ENCODE assay signal across 18 cellular contexts in the genomic region with DNA sequence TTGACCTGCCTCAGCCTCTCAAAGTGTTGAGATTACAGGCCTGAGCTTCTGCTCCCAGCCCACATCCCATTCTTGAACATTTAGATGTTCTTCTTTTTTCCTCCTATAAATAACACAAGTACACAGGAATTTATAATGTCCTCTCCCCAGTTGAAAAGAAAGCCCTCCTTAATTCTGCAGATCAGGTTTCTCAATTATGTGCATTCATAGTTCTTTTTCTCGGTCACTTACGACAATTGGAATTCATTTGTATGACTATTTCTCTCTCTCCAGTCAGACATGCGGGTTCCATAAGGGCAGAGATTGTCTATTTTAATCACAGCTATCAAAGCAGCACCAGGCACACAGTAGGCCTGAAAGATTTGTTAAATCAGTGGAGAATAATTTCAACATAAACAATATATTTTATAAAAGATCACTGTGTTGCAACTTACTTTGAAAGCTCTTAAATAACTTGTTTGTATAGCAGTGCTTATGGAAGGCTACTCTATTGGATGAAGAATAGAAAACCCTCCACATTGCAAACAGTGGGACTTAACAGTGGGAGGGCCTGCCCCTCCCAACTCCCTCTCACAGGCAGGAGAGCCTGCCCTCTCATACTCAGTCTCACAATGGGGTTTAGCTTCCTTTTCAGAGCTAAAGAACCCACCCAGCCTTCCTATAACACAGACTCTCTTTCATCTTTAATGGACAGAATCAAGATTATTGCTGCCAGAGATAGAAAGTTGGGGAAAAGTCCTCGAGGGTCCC.
DNase-seq lines count a peak whose midpoint lies in the region; ATAC-seq and TF ChIP-seq lines count a peak whose summit lies in the region.
"Had no signal": no experiment of that assay in that cellular context is flagged by ENCODE, and none has a peak within 500 bp of the region (broad histone marks: within the 10 kb centered on the region; RNA-seq: fewer than 3 reads in every experiment).

No MANE protein-coding gene starts in this region.

- no peaks in the 10 kb centered on the region for H3K9me3 ChIP-seq in breast epithelium
- H3K9me3 ChIP-seq: body of pancreas, mucosa of descending colon, thyroid gland had no signal

- H3K36me3 Mint-ChIP-seq in MCF 10A (ENCODE audit: insufficient read depth, unreplicated experiment) (peaks cover 18% of the 10 kb centered on the region), type B pancreatic cell (no peaks in the 10 kb centered on the region)

- no TSS peak for BruUV-seq in MCF 10A (replicated peaks; lab: Mats Ljungman, UMichigan)

- no peaks in the 10 kb centered on the region for H3K27me3 ChIP-seq in breast epithelium
- H3K27me3 ChIP-seq: body of pancreas, thyroid gland had no signal

- no peaks in the 10 kb centered on the region for H3K4me1 ChIP-seq in breast epithelium

- H3K27ac Mint-ChIP-seq in MCF 10A (ENCODE audit: low read depth, unreplicated experiment) (peak overlapping the region; percentile 55), type B pancreatic cell (peak overlapping the region; percentile 1)

- DNase-seq in MCF 10A (ENCODE audit: unreplicated experiment) (no peak), breast epithelium (ENCODE audit: low spot score in 2 of 2) (no peak), OCI-M1 (lab: John Stamatoyannopoulos, UW) (peak; percentile 28), foreskin melanocyte (peak; percentile 14), type B pancreatic cell (ENCODE audit: extremely low spot score, unreplicated experiment) (no peak), pons (ENCODE audit: low spot score) (no peak), NCI-H526 treated with DMSO at 0.1 percent for 48 hours (lab: John Stamatoyannopoulos, UW) (no peak)
- DNase-seq: activated CD8-positive, alpha-beta memory T cell treated with anti-CD3 and anti-CD28 coated beads for 24 hours; activated gamma-delta T cell treated with Interleukin-2 at 50 U/mL for 16 hours; body of pancreas; effector CD4-positive, alpha-beta T cell; mucosa of descending colon; NCI-H774; SHP77; stimulated activated CD4-positive, alpha-beta T cell treated with anti-CD3 and anti-CD28 coated beads, Interleukin-1b, Interleukin-23, amount 100 ng/mL, for 48 hours; stimulated activated CD8-positive, alpha-beta memory T cell treated with anti-CD3 and anti-CD28 coated beads, Interleukin-4, amount 100 ng/mL, for 48 hours; thyroid gland had no signal

- CTCF ChIA-PET in MCF 10A (lab: Yijun Ruan, JAX) = interaction anchor here (0.6 to 2.8 kb wide), 14 partner anchors 8 to 277 kb away, joined by 3 to 12 read pairs (median 4); no protein-coding TSS in a partner anchor

- POLR2A ChIA-PET in MCF 10A (lab: Yijun Ruan, JAX) = interaction anchor here (1.7 to 1.9 kb wide), 2 partner anchors 99 to 166 kb away, joined by 4 to 10 read pairs; no protein-coding TSS in a partner anchor

- no peak for ATAC-seq in HG03432 (IDR thresholded peaks at IDR 0.05; ENCODE audit: unreplicated experiment)
- ATAC-seq: body of pancreas, mucosa of descending colon had no signal

- no peak for TF ChIP-seq POLR2A in breast epithelium (IDR thresholded peaks at IDR 0.05)

- no peak overlapping the region for H3K27ac ChIP-seq in breast epithelium
- H3K27ac ChIP-seq: body of pancreas, thyroid gland had no signal

- intact Hi-C loops in MCF 10A (cut with micrococcal nuclease) = loop anchor here (5.0 to 10.0 kb wide), 2 partner anchors 171 to 382 kb away; no protein-coding TSS in a partner anchor
- intact Hi-C loops in breast epithelium (cut with DNase I; ENCODE audit: low total_unique reads) = no loop called here

- peaks cover 33% of the 10 kb centered on the region for H3K4me1 Mint-ChIP-seq in MCF 10A (ENCODE audit: insufficient read depth, unreplicated experiment)
- peaks cover 57% of the 10 kb centered on the region for H3K4me1 Mint-ChIP-seq in type B pancreatic cell (ENCODE audit: unreplicated experiment)

- H3K4me3 Mint-ChIP-seq in MCF 10A (ENCODE audit: unreplicated experiment) = no peak overlapping the region
- no peak overlapping the region for H3K4me3 Mint-ChIP-seq in type B pancreatic cell

- no peak overlapping the region for H3K4me3 ChIP-seq in breast epithelium
- H3K4me3 ChIP-seq: body of pancreas, mucosa of descending colon, thyroid gland had no signal

- H3K36me3 ChIP-seq in breast epithelium = no peaks in the 10 kb centered on the region
- H3K36me3 ChIP-seq: thyroid gland had no signal

- H3K27me3 Mint-ChIP-seq in MCF 10A (ENCODE audit: insufficient read depth, unreplicated experiment) = no peaks in the 10 kb centered on the region
- no peaks in the 10 kb centered on the region for H3K27me3 Mint-ChIP-seq in type B pancreatic cell

- no peak for TF ChIP-seq CTCF in MCF 10A (IDR thresholded peaks at IDR 0.05; ENCODE audit: unreplicated experiment)
- TF ChIP-seq CTCF in breast epithelium (IDR thresholded peaks at IDR 0.05) = no peak
- TF ChIP-seq CTCF in type B pancreatic cell (conservative IDR thresholded peaks at IDR 0.05) = no peak

- H3K9me3 Mint-ChIP-seq in MCF 10A (ENCODE audit: unreplicated experiment) (no peaks in the 10 kb centered on the region), type B pancreatic cell (no peaks in the 10 kb centered on the region)

Comparison
In these comparisons a context has a peak if more than half of its experiments do, and no peak if none do; other contexts are left out.
1. DNase-seq: peak in OCI-M1 (single experiment) and foreskin melanocyte (single experiment); none in MCF 10A (single experiment), breast epithelium (0 of 2), type B pancreatic cell (single experiment), pons (single experiment) and NCI-H526 treated with DMSO at 0.1 percent for 48 hours (single experiment).